10 cellular contexts compared by ENCODE assay signal in genomic region chr4:66688674-66689073, GRCh38.
A peak's percentile ranks its signal among the peaks of the same experiment; 100 is the strongest.
DNase-seq lines count a peak whose midpoint lies in the region; ATAC-seq, FAIRE-seq and TF ChIP-seq lines count a peak whose summit lies in the region.
"Had no signal": no experiment of that assay in that cellular context is flagged by ENCODE, and none has a peak within 500 bp of the region (broad histone marks: within the 10 kb centered on the region; RNA-seq: fewer than 3 reads in every experiment).

No MANE protein-coding gene starts in this region.

- H3K4me1 ChIP-seq in HepG2 (ENCODE audit: insufficient read depth, low read length) = no peaks in the 10 kb centered on the region
- no peaks in the 10 kb centered on the region for H3K4me1 ChIP-seq in right lobe of liver
- no peaks in the 10 kb centered on the region for H3K4me1 ChIP-seq in upper lobe of left lung
- H3K4me1 ChIP-seq: esophagus squamous epithelium had no signal

- H3K27me3 ChIP-seq in HepG2 (ENCODE audit: control insufficient read depth in 1 of 2, insufficient read depth in 2 of 2, low read length in 2 of 2) (no peaks in the 10 kb centered on the region), right lobe of liver (no peaks in the 10 kb centered on the region), upper lobe of left lung (no peaks in the 10 kb centered on the region)
- H3K27me3 ChIP-seq: esophagus squamous epithelium had no signal

- no peaks in the 10 kb centered on the region for H3K36me3 ChIP-seq in HepG2 (replicated peaks in 1 of 2; ENCODE audit: control insufficient read depth in 1 of 2, insufficient read depth in 2 of 2, low read length in 2 of 2)
- no peaks in the 10 kb centered on the region for H3K36me3 ChIP-seq in right lobe of liver
- H3K36me3 ChIP-seq in upper lobe of left lung = no peaks in the 10 kb centered on the region
- H3K36me3 ChIP-seq: esophagus squamous epithelium had no signal

- H2AFZ ChIP-seq in HepG2 (ENCODE audit: low read length) = no peak overlapping the region

- in situ Hi-C loops in HepG2 (cut with HindIII; ENCODE audit: extremely low pct_ligation_motif_present, low pct_unique_long_range_greater_than_20kb) = loop anchor here (25.0 kb wide), 1 partner anchor 1676 kb away; no protein-coding TSS in a partner anchor

- TF ChIP-seq POLR2A in HepG2 (IDR thresholded peaks at IDR 0.05; ENCODE audit: insufficient read depth in 1 of 2, low read depth in 2 of 2, low read length in 2 of 2) = no peak
- no peak for TF ChIP-seq POLR2A in right lobe of liver (IDR thresholded peaks at IDR 0.05)
- TF ChIP-seq POLR2A in upper lobe of left lung (IDR thresholded peaks at IDR 0.05) = no peak

- intact Hi-C loops in HepG2 (cut with micrococcal nuclease; ENCODE audit: unreplicated experiment) = loop anchor here (5.0 kb wide), 1 partner anchor 1681 kb away; no protein-coding TSS in a partner anchor
- intact Hi-C loops in right lobe of liver (cut with DNase I) = no loop called here

- no peak overlapping the region for H3K27ac ChIP-seq in HepG2 (ENCODE audit: extremely low read length, insufficient read depth, low read length)
- H3K27ac ChIP-seq in right lobe of liver = no peak overlapping the region
- no peak overlapping the region for H3K27ac ChIP-seq in upper lobe of left lung
- H3K27ac ChIP-seq: esophagus squamous epithelium had no signal

- H3K9ac ChIP-seq in HepG2 (ENCODE audit: insufficient read depth, low read depth, low read length) = no peak overlapping the region

- TF ChIP-seq CTCF in HepG2 (CRISPR knock-in tag; IDR thresholded peaks at IDR 0.05) (no peak), right lobe of liver (IDR thresholded peaks at IDR 0.05) (peak in 1 of 4 donors; percentile 9), upper lobe of left lung (IDR thresholded peaks at IDR 0.05) (no peak)

- TF ChIP-seq RAD21 in HepG2 (CRISPR knock-in tag; IDR thresholded peaks at IDR 0.05) = no peak

- CTCF ChIA-PET in HepG2 (lab: Yijun Ruan, JAX; ENCODE audit: low intra/inter-chr PET ratio, low total read pairs) = no interaction called here

- WGBS in HepG2 (ENCODE audit: low lambda C conversion rate) = 3% methylated on average over 3 of the region's 3 CpGs
- WGBS in right lobe of liver (ENCODE audit: insufficient coverage, low coverage, low lambda C conversion rate, missing lambda C conversion rate) = 25% methylated on average over 3 of the region's 3 CpGs
- WGBS in upper lobe of left lung, 2 donors = 49 to 50% methylated on average over 3 of the region's 3 CpGs

- no TSS peak for BruUV-seq in HepG2 (replicated peaks; lab: Mats Ljungman, UMichigan)

- H3K4me3 ChIP-seq in HepG2 (replicated peaks in 1 of 3; ENCODE audit: insufficient read depth in 1 of 3, low read depth in 2 of 3, low read length in 3 of 3) = no peak overlapping the region
- H3K4me3 ChIP-seq in right lobe of liver = no peak overlapping the region
- H3K4me3 ChIP-seq in upper lobe of left lung = no peak overlapping the region
- H3K4me3 ChIP-seq: esophagus squamous epithelium had no signal

- peak; percentile 61 for ATAC-seq in HepG2
- ATAC-seq in right lobe of liver = no peak
- no peak for ATAC-seq in GM19467 (IDR thresholded peaks at IDR 0.05; ENCODE audit: unreplicated experiment)
- ATAC-seq in upper lobe of left lung (ENCODE audit: low FRiP score in 2 of 2) = no peak

- POLR2A ChIA-PET in HepG2 (lab: Yijun Ruan, JAX) = no interaction called here

- no peaks in the 10 kb centered on the region for H3K79me2 ChIP-seq in HepG2 (ENCODE audit: insufficient read depth, low read length)

- no peak for DNase-seq in HepG2 (ENCODE audit: low spot score)
- DNase-seq in right lobe of liver = no peak
- DNase-seq in NCI-H526 (lab: John Stamatoyannopoulos, UW) = peak; percentile 50 to 66
- DNase-seq in dedifferentiated amniotic fluid mesenchymal stem cell (ENCODE audit: extremely low spot score) = peak; percentile 56
- no peak for DNase-seq in GM19239 (ENCODE audit: insufficient read length, low spot score)
- no peak for DNase-seq in cerebellar nuclear complex (lab: John Stamatoyannopoulos, UW)
- DNase-seq in upper lobe of left lung = no peak
- DNase-seq: activated CD4-positive, alpha-beta T cell treated with anti-CD3 and anti-CD28 coated beads, Interleukin-2, amount 50 U/mL, for 1 hour; esophagus squamous epithelium had no signal

- FAIRE-seq in HepG2 (lab: Jason Lieb, UNC) (no peak), GM19239 (lab: Jason Lieb, UNC) (no peak)

- no peaks in the 10 kb centered on the region for H3K9me3 ChIP-seq in HepG2 (ENCODE audit: low read length)
- H3K9me3 ChIP-seq in right lobe of liver = no peaks in the 10 kb centered on the region
- H3K9me3 ChIP-seq in upper lobe of left lung = no peaks in the 10 kb centered on the region
- H3K9me3 ChIP-seq: esophagus squamous epithelium had no signal

- no peak overlapping the region for H3K4me2 ChIP-seq in HepG2 (ENCODE audit: low read depth, low read length)

- H4K20me1 ChIP-seq in HepG2 (ENCODE audit: insufficient read depth, low read length) = no peaks in the 10 kb centered on the region

- no peak for TF ChIP-seq EP300 in HepG2 (IDR thresholded peaks at IDR 0.05; ENCODE audit: low read depth in 2 of 2, low read length in 2 of 2)
- TF ChIP-seq EP300 in HepG2 (CRISPR knock-in tag; IDR thresholded peaks at IDR 0.05; ENCODE audit: borderline replicate concordance) = no peak
- TF ChIP-seq EP300 in upper lobe of left lung (IDR thresholded peaks at IDR 0.05) = no peak

TF ChIP-seq in HepG2, 621 proteins besides CTCF, POLR2A, EP300 and RAD21:
- TF ChIP-seq STAG1 (CRISPR knock-in tag; IDR thresholded peaks at IDR 0.05) (peak; percentile 47), GMEB1 (CRISPR knock-in tag; IDR thresholded peaks at IDR 0.05; ENCODE audit: borderline replicate concordance) (no peak)

Comparison
In these comparisons a context has a peak if more than half of its experiments do, and no peak if none do; other contexts are left out.
1. DNase-seq: peak in NCI-H526 (2 of 2) and dedifferentiated amniotic fluid mesenchymal stem cell (single experiment); none in HepG2 (single experiment), right lobe of liver (0 of 3), GM19239 (single experiment), cerebellar nuclear complex (0 of 2) and upper lobe of left lung (0 of 2).